22 cellular contexts compared by ENCODE assay signal in the genomic region with DNA sequence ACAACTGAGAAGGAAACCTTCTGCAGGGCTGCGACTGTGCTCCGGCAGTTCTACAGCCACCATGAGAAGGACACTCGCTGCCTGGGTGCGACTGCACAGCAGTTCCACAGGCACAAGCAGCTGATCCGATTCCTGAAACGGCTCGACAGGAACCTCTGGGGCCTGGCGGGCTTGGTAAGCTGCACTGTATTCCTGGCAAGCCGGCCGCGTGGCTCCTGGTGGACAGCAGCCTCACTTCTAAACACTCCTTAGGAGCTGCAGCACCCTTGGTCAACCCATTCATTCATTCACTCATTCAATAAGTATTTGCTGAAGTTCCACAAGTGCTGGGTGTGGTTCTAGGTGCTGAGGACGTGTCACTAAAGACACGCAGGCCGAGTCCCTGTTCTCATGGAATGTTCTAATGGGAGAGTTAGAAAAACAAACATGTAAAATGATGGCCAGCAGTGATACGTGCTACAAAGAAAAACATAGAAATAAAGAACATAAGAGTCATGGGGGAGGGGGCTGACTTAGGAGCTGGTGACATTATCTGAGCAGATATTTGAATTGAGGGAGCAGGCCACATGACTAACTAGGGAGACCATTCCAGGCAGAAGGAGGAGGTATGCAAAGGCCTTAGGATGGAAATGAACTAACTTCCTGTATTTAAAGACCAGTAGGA. TPM values are rescaled to one million over a fixed set of nuclear protein-coding genes. Genes with fewer than 3 reads are reported as not detected.
"Had no signal": no experiment of that assay in that cellular context is flagged by ENCODE, and none has a peak within 500 bp of the region (broad histone marks: within the 10 kb centered on the region; RNA-seq: fewer than 3 reads in every experiment).

No MANE protein-coding gene starts in this region.

- H3K27me3 ChIP-seq: adrenal gland, gastrocnemius medialis, heart right ventricle, neutrophil, SJCRH30, transverse colon had no signal

- H3K4me3 ChIP-seq: adrenal gland, gastrocnemius medialis, heart right ventricle, SJCRH30, transverse colon had no signal

- H3K9me3 Mint-ChIP-seq: activated T-cell treated with anti-CD3 and anti-CD28 coated beads, Interleukin-2, amount 50 U/mL, for 4 hours had no signal

- H3K9me3 ChIP-seq: adrenal gland, gastrocnemius medialis, heart right ventricle, neutrophil, SJCRH30, transverse colon had no signal

- ATAC-seq: activated CD4-positive, CD25-positive, alpha-beta regulatory T cell treated with anti-CD3 and anti-CD28 coated beads, Interleukin-2, amount 50 U/mL, for 24 hours; activated T-cell treated with anti-CD3 and anti-CD28 coated beads, Interleukin-2, amount 50 U/mL, for 4 hours; gastrocnemius medialis; heart right ventricle; left colon had no signal

- H3K36me3 ChIP-seq: adrenal gland, gastrocnemius medialis, heart right ventricle, neutrophil, SJCRH30, transverse colon had no signal

- H3K4me1 ChIP-seq: gastrocnemius medialis had no signal

- H3K4me3 Mint-ChIP-seq: activated T-cell treated with anti-CD3 and anti-CD28 coated beads, Interleukin-2, amount 50 U/mL, for 4 hours had no signal

- DNase-seq: activated effector memory CD4-positive, alpha-beta T cell treated with Interleukin-2 at 50 U/mL for 16 hours; activated naive CD4-positive, alpha-beta T cell treated with anti-CD3 and anti-CD28 coated beads, Interleukin-2, amount 50 U/mL, for 16 hours; activated T-cell treated with anti-CD3 and anti-CD28 coated beads, Interleukin-2, amount 50 U/mL, for 4 hours; effector CD4-positive, alpha-beta T cell; gastrocnemius medialis; heart right ventricle; left colon; mammary epithelial cell; naive B cell; retina; SJCRH30; stimulated activated CD4-positive, alpha-beta T cell treated with anti-CD3 and anti-CD28 coated beads, Interleukin-15, amount 100 ng/mL, for 24 hours; stimulated activated CD4-positive, alpha-beta T cell treated with anti-CD3 and anti-CD28 coated beads, Interleukin-4, amount 100 ng/mL, for 1 hour; stimulated activated naive CD4-positive, alpha-beta T cell; SW 1271; transverse colon had no signal

- H3K36me3 Mint-ChIP-seq: naive B cell had no signal

- H3K27ac ChIP-seq: adrenal gland, gastrocnemius medialis, heart right ventricle, neutrophil, SJCRH30, transverse colon had no signal

RNA-seq across cellular contexts. Expression of a gene that starts 6.1 kb away (rescaled TPM):
- total RNA-seq: adrenal gland, gastrocnemius medialis, heart right ventricle, left colon, mammary epithelial cell, mononuclear cell, SJCRH30, skeletal muscle tissue, subcutaneous adipose tissue, transverse colon had no signal
- polyA plus RNA-seq: adrenal gland, heart right ventricle, mammary epithelial cell had no signal

RNA-seq across cellular contexts. Expression of a gene that starts 21.9 kb away (rescaled TPM):
- total RNA-seq: gastrocnemius medialis, left colon, mammary epithelial cell, SJCRH30, skeletal muscle tissue, transverse colon had no signal
- polyA plus RNA-seq: mammary epithelial cell had no signal
